ENCODE assay signal across 9 cellular contexts in the genomic region with DNA sequence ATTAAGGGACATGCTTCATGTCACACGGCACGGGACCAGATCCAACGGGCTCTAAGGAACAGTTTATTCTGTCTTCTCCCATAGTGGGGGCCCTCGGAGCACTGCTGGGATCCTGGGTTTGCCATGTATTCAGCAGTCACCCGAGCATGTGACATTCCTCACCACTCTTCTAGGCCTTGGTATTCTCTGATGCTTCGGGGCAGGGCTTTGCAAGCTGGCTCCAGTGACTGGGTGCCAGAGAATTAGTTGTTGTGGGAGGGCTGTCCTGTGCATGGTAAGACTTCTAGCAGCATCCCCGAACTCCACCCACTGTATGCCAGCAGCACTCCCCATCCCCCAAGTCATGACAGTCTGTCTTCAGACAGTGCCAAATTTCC. TPM values are rescaled to one million over a fixed set of nuclear protein-coding genes. Genes with fewer than 3 reads are reported as not detected.
DNase-seq lines count a peak whose midpoint lies in the region; TF ChIP-seq lines count a peak whose summit lies in the region.
"Had no signal": no experiment of that assay in that cellular context is flagged by ENCODE, and none has a peak within 500 bp of the region (broad histone marks: within the 10 kb centered on the region; RNA-seq: fewer than 3 reads in every experiment).

No MANE protein-coding gene starts in this region.

- intact Hi-C loops in CD14-positive monocyte (cut with micrococcal nuclease), result no loop called here

- no peak overlapping the region for H3K4me3 ChIP-seq in fibroblast of the aortic adventitia (ENCODE audit: low read depth, low read length)

- TF ChIP-seq CTCF in RWPE1 (conservative IDR thresholded peaks at IDR 0.05; ENCODE audit: low read depth) (no peak), fibroblast of the aortic adventitia (IDR thresholded peaks at IDR 0.05; ENCODE audit: insufficient read depth, low read length) (no peak), CD14-positive monocyte (IDR thresholded peaks at IDR 0.05) (no peak)

- H3K4me1 Mint-ChIP-seq in CD14-positive monocyte, result peaks cover 3% of the 10 kb centered on the region

- H3K27me3 Mint-ChIP-seq in CD14-positive monocyte (ENCODE audit: low read depth in 3 of 3), result peaks cover 0 to 9% (median 3%) of the 10 kb centered on the region in 3 donors

- DNase-seq in DMS 273 (lab: John Stamatoyannopoulos, UW; ENCODE audit: unreplicated experiment) (peak; percentile 90), RWPE1 (ENCODE audit: low spot score) (peak; percentile 93), fibroblast of the aortic adventitia (ENCODE audit: low read depth) (peak; percentile 80), putamen (ENCODE audit: low spot score) (peak; percentile 79), foreskin melanocyte (no peak), CD14-positive monocyte (ENCODE audit: low spot score) (no peak)
- no peak for DNase-seq in stimulated activated CD4-positive, alpha-beta T cell treated with anti-CD3 and anti-CD28 coated beads, Interleukin-1b, Interleukin-23, amount 100 ng/mL, for 48 hours
- DNase-seq in activated CD4-positive, alpha-beta T cell treated with anti-CD3 and anti-CD28 coated beads, Interleukin-2, amount 50 U/mL, for 4 hours, result no peak
- DNase-seq: NCI-H187 had no signal

- peak overlapping the region; percentile 90 for H3K27ac ChIP-seq in RWPE1

- H3K9me3 Mint-ChIP-seq in CD14-positive monocyte, result no peaks in the 10 kb centered on the region

- no peaks in the 10 kb centered on the region for H3K36me3 Mint-ChIP-seq in CD14-positive monocyte

- no peak overlapping the region for H3K27ac Mint-ChIP-seq in CD14-positive monocyte

- POLR2A ChIA-PET in RWPE1 (lab: Yijun Ruan, JAX; ENCODE audit: low non-redundant PET), result interaction anchor here (0.7 kb wide), 1 partner anchor 37 kb away, joined by 12 read pairs; no protein-coding TSS in a partner anchor

- CTCF ChIA-PET in RWPE1 (lab: Yijun Ruan, JAX), result interaction anchor here (0.7 to 0.9 kb wide), 2 partner anchors 10 to 130 kb away, joined by 3 read pairs; no protein-coding TSS in a partner anchor

- no peak overlapping the region for H3K4me3 Mint-ChIP-seq in CD14-positive monocyte

RNA-seq across cellular contexts. Expression of gene CCN5, which starts 5.4 kb away (rescaled TPM):
- 67.9 and 266 TPM in 2 replicates for total RNA-seq in fibroblast of the aortic adventitia (ENCODE audit: low replicate concordance)
- polyA plus RNA-seq in CD14-positive monocyte, result not detected

RNA-seq across cellular contexts. Expression of gene KCNK15, which starts 25.1 kb away (rescaled TPM):
- total RNA-seq in fibroblast of the aortic adventitia (ENCODE audit: low replicate concordance), result 4.2 and 8.5 TPM in 2 replicates
- polyA plus RNA-seq in CD14-positive monocyte, result not detected

Comparison
In these comparisons a context has a peak if more than half of its experiments do, and no peak if none do; other contexts are left out.
1. DNase-seq: peak in DMS 273 (single experiment), RWPE1 (single experiment), fibroblast of the aortic adventitia (single experiment) and putamen (single experiment); none in stimulated activated CD4-positive, alpha-beta T cell treated with anti-CD3 and anti-CD28 coated beads, Interleukin-1b, Interleukin-23, amount 100 ng/mL, for 48 hours (single experiment), foreskin melanocyte (single experiment), activated CD4-positive, alpha-beta T cell treated with anti-CD3 and anti-CD28 coated beads, Interleukin-2, amount 50 U/mL, for 4 hours (0 of 2) and CD14-positive monocyte (single experiment).